ENCODE assay signal across 1 cellular context in genomic region chr1:222643937-222644648, GRCh38.
TF ChIP-seq lines count a peak whose summit lies in the region.

No MANE protein-coding gene starts in this region.

TF ChIP-seq in A549, 52 proteins besides CTCF, POLR2A, EP300 and RAD21 (continued from another document):
- TF ChIP-seq BCL3 (IDR thresholded peaks at IDR 0.05), result peak; percentile 83; the same call in 2 of the 3 replicates
- no peak; the same call in 1 of the 2 replicates for TF ChIP-seq REST (IDR thresholded peaks at IDR 0.05)
- TF ChIP-seq HEYL (CRISPR knock-in tag; IDR thresholded peaks at IDR 0.05), result no peak
- TF ChIP-seq JUN (IDR thresholded peaks at IDR 0.05), result peak; percentile 88
- peak; percentile 87; the same call in 1 of the 2 replicates for TF ChIP-seq PHF8 (IDR thresholded peaks at IDR 0.05; ENCODE audit: borderline replicate concordance, low read depth)
- no peak for TF ChIP-seq EHMT2 (IDR thresholded peaks at IDR 0.05; ENCODE audit: low read depth)
- TF ChIP-seq MAX (IDR thresholded peaks at IDR 0.05), result peak; percentile 77
- no peak for TF ChIP-seq ZFP36 (IDR thresholded peaks at IDR 0.05; ENCODE audit: borderline replicate concordance, partially characterized antibody)
- no peak for TF ChIP-seq SMC3 (IDR thresholded peaks at IDR 0.05)
- TF ChIP-seq FOSL2 (IDR thresholded peaks at IDR 0.05), result no peak
- TF ChIP-seq FOSL2 (CRISPR knock-in tag; IDR thresholded peaks at IDR 0.05), result peak; percentile 30; the same call in 1 of the 2 replicates
- TF ChIP-seq JUNB (IDR thresholded peaks at IDR 0.05), result no peak
- TF ChIP-seq MYC (IDR thresholded peaks at IDR 0.05; ENCODE audit: borderline replicate concordance, low read length), result peak; percentile 34; the same call in 1 of the 2 replicates
- no peak for TF ChIP-seq TFCP2L1 (CRISPR knock-in tag; IDR thresholded peaks at IDR 0.05)
- TF ChIP-seq CHD2 (IDR thresholded peaks at IDR 0.05; ENCODE audit: low read length, partially characterized antibody), result peak; percentile 26
- no peak for TF ChIP-seq HOXB5 (CRISPR knock-in tag; IDR thresholded peaks at IDR 0.05)
